ENCODE assay signal across 16 cellular contexts in genomic region chr9:110950041-110950645, GRCh38.
"Had no signal": no experiment of that assay in that cellular context is flagged by ENCODE, and none has a peak within 500 bp of the region (broad histone marks: within the 10 kb centered on the region; RNA-seq: fewer than 3 reads in every experiment).

No MANE protein-coding gene starts in this region.

- DNase-seq: activated CD4-positive, CD25-positive, alpha-beta regulatory T cell; activated naive CD4-positive, alpha-beta T cell treated with Interleukin-2 at 50 U/mL for 16 hours; activated T-cell treated with anti-CD3 and anti-CD28 coated beads for 4 hours; islet precursor cell; left ventricle myocardium superior; small intestine; stimulated activated CD4-positive, alpha-beta T cell treated with anti-CD3 and anti-CD28 coated beads, Interleukin-4, amount 100 ng/mL, for 4 hours; stimulated activated CD8-positive, alpha-beta memory T cell treated with anti-CD3 and anti-CD28 coated beads, Interleukin-4, amount 100 ng/mL, for 48 hours; stimulated activated naive CD8-positive, alpha-beta T cell treated with anti-CD3 and anti-CD28 coated beads, Interleukin-15, Interleukin-2, amounts not matched to agents 100 U/mL and 50 U/mL, for 24 hours had no signal

- H3K4me3 ChIP-seq: cardiac muscle cell, right atrium auricular region had no signal

- H3K36me3 ChIP-seq: cardiac muscle cell, right atrium auricular region had no signal

- H3K4me1 ChIP-seq: right atrium auricular region had no signal

- ATAC-seq: left ventricle myocardium superior; natural killer cell treated with Interleukin-12 subunit alpha and Interleukin-12 subunit beta and Interleukin-15 and Interleukin-18, amount 100 ng/mL, for 72 hours; stimulated activated naive CD8-positive, alpha-beta T cell treated with anti-CD3 and anti-CD28 coated beads, Interleukin-15, Interleukin-2, amounts not matched to agents 100 U/mL and 50 U/mL, for 24 hours had no signal

- H3K27me3 ChIP-seq: cardiac muscle cell, right atrium auricular region had no signal

- H3K27ac ChIP-seq: cardiac muscle cell, right atrium auricular region had no signal

- H3K4me3 Mint-ChIP-seq: memory B cell; natural killer cell treated with Interleukin-12 subunit alpha and Interleukin-12 subunit beta and Interleukin-15 and Interleukin-18, amount 100 ng/mL, for 72 hours; T-helper 2 cell treated with Interferon-gamma antibody and Interleukin-4, amounts not matched to agents 5 μg/mL and 100 μg/mL, for 36 hours; type B pancreatic cell had no signal

- H3K27me3 Mint-ChIP-seq: memory B cell; natural killer cell treated with Interleukin-12 subunit alpha and Interleukin-12 subunit beta and Interleukin-15 and Interleukin-18, amount 100 ng/mL, for 72 hours; progenitor cell of endocrine pancreas; type B pancreatic cell had no signal

- H3K27ac Mint-ChIP-seq: memory B cell; natural killer cell treated with Interleukin-12 subunit alpha and Interleukin-12 subunit beta and Interleukin-15 and Interleukin-18, amount 100 ng/mL, for 72 hours; progenitor cell of endocrine pancreas; T-helper 2 cell treated with Interferon-gamma antibody and Interleukin-4, amounts not matched to agents 5 μg/mL and 100 μg/mL, for 36 hours; type B pancreatic cell had no signal

- H3K36me3 Mint-ChIP-seq: memory B cell; natural killer cell treated with Interleukin-12 subunit alpha and Interleukin-12 subunit beta and Interleukin-15 and Interleukin-18, amount 100 ng/mL, for 72 hours had no signal

- H3K4me1 Mint-ChIP-seq: memory B cell had no signal
